14 cellular contexts compared by ENCODE assay signal in genomic region chr14:94164685-94165431, GRCh38. TPM values are rescaled to one million over a fixed set of nuclear protein-coding genes. Genes with fewer than 3 reads are reported as not detected.
DNase-seq lines count a peak whose midpoint lies in the region; FAIRE-seq and TF ChIP-seq lines count a peak whose summit lies in the region.
"Had no signal": no experiment of that assay in that cellular context is flagged by ENCODE, and none has a peak within 500 bp of the region (broad histone marks: within the 10 kb centered on the region; RNA-seq: fewer than 3 reads in every experiment).

No MANE protein-coding gene starts in this region.

- H3K9me3 Mint-ChIP-seq in astrocyte (ENCODE audit: unreplicated experiment) = no peaks in the 10 kb centered on the region
- H3K9me3 Mint-ChIP-seq: T-cell had no signal

- peaks cover 5% of the 10 kb centered on the region for H3F3A ChIP-seq in neural cell (ENCODE audit: insufficient read depth, low read length, poor library complexity, severe bottlenecking)

- H3K4me1 ChIP-seq in HUES48 (ENCODE audit: control insufficient read depth, insufficient read depth, low read length) (peaks cover 15% of the 10 kb centered on the region), astrocyte (ENCODE audit: insufficient read depth, low read length) (peaks cover 2% of the 10 kb centered on the region)
- H3K4me1 ChIP-seq: psoas muscle, transverse colon had no signal

- no peak for FAIRE-seq in astrocyte (lab: Jason Lieb, UNC)

- peaks cover 5% of the 10 kb centered on the region for H3K4me1 Mint-ChIP-seq in astrocyte (ENCODE audit: low read depth, unreplicated experiment)

- no peaks in the 10 kb centered on the region for H3K9me2 ChIP-seq in neural cell (ENCODE audit: insufficient read depth, low read length)

- H3K4me3 ChIP-seq in HUES48 (ENCODE audit: low read depth, low read length) = 0 out of 2 replicates have a peak overlapping the region, but pooled peaks have one; percentile 9
- no peak overlapping the region for H3K4me3 ChIP-seq in astrocyte (ENCODE audit: insufficient read depth, low read depth, low read length)
- peak overlapping the region; percentile 52 for H3K4me3 ChIP-seq in neural cell (ENCODE audit: low read length)
- H3K4me3 ChIP-seq: lung, psoas muscle, transverse colon had no signal

- peak; percentile 73 for TF ChIP-seq EP300 in neural cell (conservative IDR thresholded peaks at IDR 0.05; ENCODE audit: poor library complexity, severe bottlenecking)

- H3K9me3 ChIP-seq in HUES48 (ENCODE audit: control insufficient read depth, insufficient read depth, low read length) (no peaks in the 10 kb centered on the region), astrocyte (ENCODE audit: insufficient read depth, low read depth, low read length) (no peaks in the 10 kb centered on the region), neural cell (ENCODE audit: low read length) (no peaks in the 10 kb centered on the region)
- H3K9me3 ChIP-seq: psoas muscle, transverse colon had no signal

- H4K20me1 ChIP-seq in astrocyte (ENCODE audit: insufficient read depth, low read length) = no peaks in the 10 kb centered on the region
- no peaks in the 10 kb centered on the region for H4K20me1 ChIP-seq in neural cell (ENCODE audit: insufficient read depth)

- H3K4me3 Mint-ChIP-seq in astrocyte (ENCODE audit: unreplicated experiment) = no peak overlapping the region
- H3K4me3 Mint-ChIP-seq: T-cell had no signal

- H3K79me2 ChIP-seq in astrocyte (ENCODE audit: insufficient read depth, low read length) (no peaks in the 10 kb centered on the region), neural cell (replicated peaks; ENCODE audit: insufficient read depth, low read length) (no peaks in the 10 kb centered on the region)

- H2AFZ ChIP-seq in astrocyte (ENCODE audit: low read depth, low read length) = peak overlapping the region; percentile 34
- H2AFZ ChIP-seq in neural cell (ENCODE audit: low read depth, low read length) = no peak overlapping the region

- no peak overlapping the region for H3K9ac ChIP-seq in HUES48 (ENCODE audit: low read depth, low read length)
- no peak overlapping the region for H3K9ac ChIP-seq in astrocyte (ENCODE audit: low read length)
- peak overlapping the region; percentile 59 for H3K9ac ChIP-seq in neural cell (ENCODE audit: low read length)

- H3K27me3 ChIP-seq in HUES48 (ENCODE audit: control insufficient read depth, insufficient read depth, low read length) = peaks cover 12% of the 10 kb centered on the region
- peaks cover 27% of the 10 kb centered on the region for H3K27me3 ChIP-seq in astrocyte (ENCODE audit: insufficient read depth, low read length)
- no peaks in the 10 kb centered on the region for H3K27me3 ChIP-seq in neural cell (ENCODE audit: insufficient read depth, low read depth, low read length)

- peak; percentile 46 for TF ChIP-seq RAD21 in neural cell (conservative IDR thresholded peaks at IDR 0.05)

- H3K4me2 ChIP-seq in astrocyte (ENCODE audit: low read length) (peak overlapping the region; percentile 52), neural cell (ENCODE audit: low read length) (peak overlapping the region; percentile 15)

- H3K27ac Mint-ChIP-seq in astrocyte (ENCODE audit: unreplicated experiment) = no peak overlapping the region

- H3K27ac ChIP-seq in HUES48 (ENCODE audit: low read depth, low read length) = no peak overlapping the region
- no peak overlapping the region for H3K27ac ChIP-seq in astrocyte (ENCODE audit: low read depth, low read length)
- peak overlapping the region; percentile 84 for H3K27ac ChIP-seq in neural cell (ENCODE audit: low read length)
- H3K27ac ChIP-seq: psoas muscle, transverse colon had no signal

- in situ Hi-C loops in KBM-7 (cut with MboI; ENCODE audit: low pct_unique_long_range_greater_than_20kb, low sequenced_read_pairs) = no loop called here

- TF ChIP-seq CTCF in astrocyte (IDR thresholded peaks at IDR 0.05; ENCODE audit: insufficient read depth, low read depth, low read length) = no peak
- TF ChIP-seq CTCF in neural cell (IDR thresholded peaks at IDR 0.05; ENCODE audit: poor library complexity, severe bottlenecking) = peak; percentile 31

- peaks cover 18% of the 10 kb centered on the region for H3K27me3 Mint-ChIP-seq in astrocyte (ENCODE audit: low read depth, unreplicated experiment)
- H3K27me3 Mint-ChIP-seq: T-cell had no signal

- H3K36me3 ChIP-seq in HUES48 (ENCODE audit: control insufficient read depth, insufficient read depth, low read length) (no peaks in the 10 kb centered on the region), astrocyte (ENCODE audit: insufficient read depth, low read length) (no peaks in the 10 kb centered on the region), neural cell (ENCODE audit: insufficient read depth, low read length) (no peaks in the 10 kb centered on the region)
- H3K36me3 ChIP-seq: transverse colon had no signal

- peak; percentile 49 for DNase-seq in D341Med (ENCODE audit: low spot score)
- no peak for DNase-seq in astrocyte (ENCODE audit: low read depth)
- DNase-seq in globus pallidus (ENCODE audit: low spot score) = no peak
- no peak for DNase-seq in NK-92 treated with Interleukin-12 subunit alpha and Interleukin-12 subunit beta, amount 100 ng/mL, for 24 hours (lab: John Stamatoyannopoulos, UW)
- DNase-seq in cerebellum (ENCODE audit: low spot score) = no peak
- no peak for DNase-seq in KBM-7
- DNase-seq: activated CD8-positive, alpha-beta memory T cell treated with anti-CD3 and anti-CD28 coated beads for 24 hours; OCI-M1; psoas muscle; T-cell; transverse colon had no signal

- H3K36me3 Mint-ChIP-seq in astrocyte (ENCODE audit: low read depth, unreplicated experiment) = no peaks in the 10 kb centered on the region
- H3K36me3 Mint-ChIP-seq: T-cell had no signal

TF ChIP-seq in neural cell, 6 proteins besides CTCF, POLR2A, EP300 and RAD21:
- TF ChIP-seq MXI1 (conservative IDR thresholded peaks at IDR 0.05; ENCODE audit: poor library complexity, severe bottlenecking) = no peak
- peak; percentile 87 for TF ChIP-seq POLR2AphosphoS5 (IDR thresholded peaks at IDR 0.05)
- peak; percentile 52 for TF ChIP-seq SMC3 (conservative IDR thresholded peaks at IDR 0.05; ENCODE audit: poor library complexity)
- TF ChIP-seq, protein P1, sequence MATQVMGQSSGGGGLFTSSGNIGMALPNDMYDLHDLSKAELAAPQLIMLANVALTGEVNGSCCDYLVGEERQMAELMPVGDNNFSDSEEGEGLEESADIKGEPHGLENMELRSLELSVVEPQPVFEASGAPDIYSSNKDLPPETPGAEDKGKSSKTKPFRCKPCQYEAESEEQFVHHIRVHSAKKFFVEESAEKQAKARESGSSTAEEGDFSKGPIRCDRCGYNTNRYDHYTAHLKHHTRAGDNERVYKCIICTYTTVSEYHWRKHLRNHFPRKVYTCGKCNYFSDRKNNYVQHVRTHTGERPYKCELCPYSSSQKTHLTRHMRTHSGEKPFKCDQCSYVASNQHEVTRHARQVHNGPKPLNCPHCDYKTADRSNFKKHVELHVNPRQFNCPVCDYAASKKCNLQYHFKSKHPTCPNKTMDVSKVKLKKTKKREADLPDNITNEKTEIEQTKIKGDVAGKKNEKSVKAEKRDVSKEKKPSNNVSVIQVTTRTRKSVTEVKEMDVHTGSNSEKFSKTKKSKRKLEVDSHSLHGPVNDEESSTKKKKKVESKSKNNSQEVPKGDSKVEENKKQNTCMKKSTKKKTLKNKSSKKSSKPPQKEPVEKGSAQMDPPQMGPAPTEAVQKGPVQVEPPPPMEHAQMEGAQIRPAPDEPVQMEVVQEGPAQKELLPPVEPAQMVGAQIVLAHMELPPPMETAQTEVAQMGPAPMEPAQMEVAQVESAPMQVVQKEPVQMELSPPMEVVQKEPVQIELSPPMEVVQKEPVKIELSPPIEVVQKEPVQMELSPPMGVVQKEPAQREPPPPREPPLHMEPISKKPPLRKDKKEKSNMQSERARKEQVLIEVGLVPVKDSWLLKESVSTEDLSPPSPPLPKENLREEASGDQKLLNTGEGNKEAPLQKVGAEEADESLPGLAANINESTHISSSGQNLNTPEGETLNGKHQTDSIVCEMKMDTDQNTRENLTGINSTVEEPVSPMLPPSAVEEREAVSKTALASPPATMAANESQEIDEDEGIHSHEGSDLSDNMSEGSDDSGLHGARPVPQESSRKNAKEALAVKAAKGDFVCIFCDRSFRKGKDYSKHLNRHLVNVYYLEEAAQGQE (IDR thresholded peaks at IDR 0.05; ENCODE audit: borderline replicate concordance) = peak; percentile 41

RNA-seq across cellular contexts. Expression of gene PPP4R4, which starts 9.3 kb away (rescaled TPM):
- 6.0 and 7.5 TPM in 2 replicates for total RNA-seq in astrocyte
- 4.8 and 5.9 TPM in 2 replicates for polyA plus RNA-seq in neural cell
- polyA minus RNA-seq in neural cell = 7.8 and 10.3 TPM in 2 replicates
- total RNA-seq in cerebellum = 3.0 TPM
- total RNA-seq: transverse colon had no signal

RNA-seq across cellular contexts. Expression of gene IFI27L2, which starts 35.5 kb away (rescaled TPM):
- 63.9 and 79.9 TPM in 2 replicates for total RNA-seq in astrocyte
- polyA plus RNA-seq in neural cell = 15.3 and 23.7 TPM in 2 replicates
- polyA minus RNA-seq in neural cell = 2.2 TPM in 2 replicates
- total RNA-seq in cerebellum = 11.5 TPM

RNA-seq across cellular contexts. Expression of gene IFI27, which starts 54.3 kb away (rescaled TPM):
- total RNA-seq in astrocyte (1,022 and 1,408 TPM in 2 replicates), cerebellum (5.6 TPM)
- 2.2 and 5.6 TPM in 2 replicates for polyA plus RNA-seq in neural cell
- polyA minus RNA-seq in neural cell = 0.35 and 2.2 TPM in 2 replicates

Comparison
In these comparisons a context has a peak if more than half of its experiments do, and no peak if none do; other contexts are left out.
1. RNA of gene IFI27, which starts 54.3 kb away (total RNA-seq): 1,022 to 1,408 TPM in astrocyte; 5.6 TPM in cerebellum (single experiment); every median in the first group is over 100 times any median in the second.